18 cellular contexts compared by ENCODE assay signal in the genomic region with DNA sequence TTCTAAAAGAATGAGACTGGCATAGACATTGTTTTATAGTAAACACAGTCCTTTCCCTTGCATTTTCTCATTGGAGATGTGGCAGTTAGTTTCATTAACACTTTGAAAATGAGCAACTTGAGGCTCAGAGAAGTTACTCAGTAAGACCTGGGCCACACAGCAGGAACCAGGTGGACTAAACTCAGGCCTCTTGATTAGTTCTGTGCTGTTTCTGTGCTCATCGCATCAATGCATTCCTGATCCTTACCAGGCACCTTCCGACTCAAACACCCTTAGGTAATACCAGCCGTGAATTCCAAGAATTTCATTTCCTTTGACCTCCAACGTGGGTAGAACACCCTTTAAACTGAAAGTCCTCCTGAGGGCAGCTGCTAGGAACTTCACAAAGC.
A peak's percentile ranks its signal among the peaks of the same experiment; 100 is the strongest.
DNase-seq lines count a peak whose midpoint lies in the region; ATAC-seq and TF ChIP-seq lines count a peak whose summit lies in the region.
"Had no signal": no experiment of that assay in that cellular context is flagged by ENCODE, and none has a peak within 500 bp of the region (broad histone marks: within the 10 kb centered on the region; RNA-seq: fewer than 3 reads in every experiment).

No MANE protein-coding gene starts in this region.

- H3F3A ChIP-seq in GM23338 (replicated peaks; ENCODE audit: low read depth): no peaks in the 10 kb centered on the region

- no peak for ATAC-seq in activated T-cell treated with anti-CD3 and anti-CD28 coated beads, Interleukin-2, amount 50 U/mL, for 72 hours (replicated peaks in 1 of 2)
- no peak for ATAC-seq in GM23338

- H3K4me1 Mint-ChIP-seq in activated T-cell treated with anti-CD3 and anti-CD28 coated beads, Interleukin-2, amount 50 U/mL, for 72 hours (ENCODE audit: low read depth): peaks cover 30% of the 10 kb centered on the region
- H3K4me1 Mint-ChIP-seq in GM23338 (peaks cover 5% of the 10 kb centered on the region), neural crest cell (no peaks in the 10 kb centered on the region)

- WGBS in adrenal gland, 4 donors: 90 to 93% (median 91%) methylated on average over 4 of the region's 4 CpGs

- TF ChIP-seq CTCF in GM23338 (conservative IDR thresholded peaks at IDR 0.05; ENCODE audit: low read depth in 2 of 2) (no peak), adrenal gland (IDR thresholded peaks at IDR 0.05) (no peak), neural crest cell (conservative IDR thresholded peaks at IDR 0.05) (no peak)

- H3K9me3 ChIP-seq in adrenal gland (replicated peaks in 1 of 3): peaks cover 0 to 4% (median 0%) of the 10 kb centered on the region in 3 donors
- H3K9me3 ChIP-seq: SJSA1, upper lobe of left lung had no signal

- no peaks in the 10 kb centered on the region; the same call in 1 of the 2 replicates for H3K9me2 ChIP-seq in GM23338 (ENCODE audit: insufficient read depth)

- H3K4me2 ChIP-seq in GM23338: no peak overlapping the region

- no peak for TF ChIP-seq POLR2A in adrenal gland (IDR thresholded peaks at IDR 0.05)

- peak overlapping the region; percentile 97 for H3K27ac Mint-ChIP-seq in activated T-cell treated with anti-CD3 and anti-CD28 coated beads, Interleukin-2, amount 50 U/mL, for 72 hours
- H3K27ac Mint-ChIP-seq in GM23338: no peak overlapping the region
- H3K27ac Mint-ChIP-seq in neural crest cell (ENCODE audit: unreplicated experiment): peak overlapping the region; percentile 12

- peaks cover 0 to 2% of the 10 kb centered on the region in 2 donors for H3K9me3 Mint-ChIP-seq in activated T-cell treated with anti-CD3 and anti-CD28 coated beads, Interleukin-2, amount 50 U/mL, for 72 hours
- H3K9me3 Mint-ChIP-seq in GM23338: no peaks in the 10 kb centered on the region
- H3K9me3 Mint-ChIP-seq in neural crest cell: no peaks in the 10 kb centered on the region

- no peak for DNase-seq in activated T-cell treated with anti-CD3 and anti-CD28 coated beads, Interleukin-2, amount 50 U/mL, for 72 hours
- no peak for DNase-seq in activated T-cell treated with anti-CD3 and anti-CD28 coated beads, Interleukin-2, amount 50 U/mL, for 1 hour
- peak; percentile 40 for DNase-seq in GM23338 (ENCODE audit: low spot score)
- DNase-seq in adrenal gland: no peak
- no peak for DNase-seq in neural crest cell (ENCODE audit: low read depth, low spot score)
- DNase-seq in NCI-H526 (lab: John Stamatoyannopoulos, UW): no peak
- no peak for DNase-seq in stimulated activated naive CD4-positive, alpha-beta T cell treated with Interleukin-2 at 50 U/mL for 16 hours (lab: John Stamatoyannopoulos, UW)
- no peak for DNase-seq in stimulated activated CD4-positive, alpha-beta T cell treated with anti-CD3 and anti-CD28 coated beads, Interleukin-2, amount 100 ng/mL, for 24 hours
- DNase-seq: ACHN, amniotic stem cell, foreskin melanocyte, GOT3, mesenchymal stem cell, NCI-H146, NCI-H2227 treated with DMSO at 0.1 percent for 48 hours, nucleus accumbens, upper lobe of left lung had no signal

- H3K27me3 ChIP-seq in GM23338 (ENCODE audit: insufficient read depth) (no peaks in the 10 kb centered on the region), adrenal gland (no peaks in the 10 kb centered on the region)
- H3K27me3 ChIP-seq: SJSA1, upper lobe of left lung had no signal

- H3K36me3 ChIP-seq in GM23338 (ENCODE audit: insufficient read depth): no peaks in the 10 kb centered on the region
- peaks cover 0 to 17% of the 10 kb centered on the region in 2 donors for H3K36me3 ChIP-seq in adrenal gland (replicated peaks in 1 of 2)

- H2AFZ ChIP-seq in GM23338: no peak overlapping the region

- H3K36me3 Mint-ChIP-seq in activated T-cell treated with anti-CD3 and anti-CD28 coated beads, Interleukin-2, amount 50 U/mL, for 72 hours (ENCODE audit: insufficient read depth in 2 of 2): peaks cover 5 to 13% of the 10 kb centered on the region in 2 donors
- no peaks in the 10 kb centered on the region for H3K36me3 Mint-ChIP-seq in GM23338 (ENCODE audit: low read depth)
- peaks cover 6% of the 10 kb centered on the region for H3K36me3 Mint-ChIP-seq in neural crest cell (ENCODE audit: low read depth)

- H3K27ac ChIP-seq in GM23338 (ENCODE audit: low read depth) (no peak overlapping the region), adrenal gland (peak overlapping the region in 3 of 5 donors; percentile 71 to 80 (median 75))
- H3K27ac ChIP-seq: SJSA1 had no signal

- H4K20me1 ChIP-seq in GM23338 (replicated peaks; ENCODE audit: insufficient read depth): no peaks in the 10 kb centered on the region

- H3K79me2 ChIP-seq in GM23338 (replicated peaks; ENCODE audit: insufficient read depth): no peaks in the 10 kb centered on the region

- H3K4me3 ChIP-seq in GM23338 (no peak overlapping the region), adrenal gland (no peak overlapping the region)
- H3K4me3 ChIP-seq: SJSA1, upper lobe of left lung had no signal

- intact Hi-C loops in adrenal gland (cut with DNase I): no loop called here

- no peaks in the 10 kb centered on the region for H3K27me3 Mint-ChIP-seq in activated T-cell treated with anti-CD3 and anti-CD28 coated beads, Interleukin-2, amount 50 U/mL, for 72 hours (ENCODE audit: low read depth)
- H3K27me3 Mint-ChIP-seq in GM23338 (ENCODE audit: insufficient read depth, low read depth, poor library complexity): no peaks in the 10 kb centered on the region
- no peaks in the 10 kb centered on the region for H3K27me3 Mint-ChIP-seq in neural crest cell (ENCODE audit: low read depth)

- peak overlapping the region; percentile 78 to 87 for H3K4me3 Mint-ChIP-seq in activated T-cell treated with anti-CD3 and anti-CD28 coated beads, Interleukin-2, amount 50 U/mL, for 72 hours
- H3K4me3 Mint-ChIP-seq in GM23338: no peak overlapping the region
- no peak overlapping the region for H3K4me3 Mint-ChIP-seq in neural crest cell

- H3K4me1 ChIP-seq in GM23338 (ENCODE audit: insufficient read depth): 0 out of 2 replicates have a peak, but pooled peaks cover 3% of the 10 kb centered on the region
- peaks cover 7 to 16% of the 10 kb centered on the region in 2 donors for H3K4me1 ChIP-seq in adrenal gland (replicated peaks in 1 of 2)
- H3K4me1 ChIP-seq: upper lobe of left lung had no signal

TF ChIP-seq in GM23338, 12 proteins besides CTCF, POLR2A, EP300 and RAD21 (continues in another document):
- TF ChIP-seq JUNB (IDR thresholded peaks at IDR 0.05; ENCODE audit: unreplicated experiment) (no peak), POLR2AphosphoS5 (IDR thresholded peaks at IDR 0.05; ENCODE audit: low read depth) (no peak), EZH2phosphoT487 (IDR thresholded peaks at IDR 0.05; ENCODE audit: unreplicated experiment) (no peak), STAT1 (IDR thresholded peaks at IDR 0.05; ENCODE audit: unreplicated experiment) (no peak), NANOG (IDR thresholded peaks at IDR 0.05; ENCODE audit: borderline replicate concordance) (no peak), ZNF114 (CRISPR knock-in tag; IDR thresholded peaks at IDR 0.05) (no peak)
- TF ChIP-seq, protein P1, sequence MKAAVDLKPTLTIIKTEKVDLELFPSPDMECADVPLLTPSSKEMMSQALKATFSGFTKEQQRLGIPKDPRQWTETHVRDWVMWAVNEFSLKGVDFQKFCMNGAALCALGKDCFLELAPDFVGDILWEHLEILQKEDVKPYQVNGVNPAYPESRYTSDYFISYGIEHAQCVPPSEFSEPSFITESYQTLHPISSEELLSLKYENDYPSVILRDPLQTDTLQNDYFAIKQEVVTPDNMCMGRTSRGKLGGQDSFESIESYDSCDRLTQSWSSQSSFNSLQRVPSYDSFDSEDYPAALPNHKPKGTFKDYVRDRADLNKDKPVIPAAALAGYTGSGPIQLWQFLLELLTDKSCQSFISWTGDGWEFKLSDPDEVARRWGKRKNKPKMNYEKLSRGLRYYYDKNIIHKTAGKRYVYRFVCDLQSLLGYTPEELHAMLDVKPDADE (IDR thresholded peaks at IDR 0.05): no peak
- TF ChIP-seq, protein P2, sequence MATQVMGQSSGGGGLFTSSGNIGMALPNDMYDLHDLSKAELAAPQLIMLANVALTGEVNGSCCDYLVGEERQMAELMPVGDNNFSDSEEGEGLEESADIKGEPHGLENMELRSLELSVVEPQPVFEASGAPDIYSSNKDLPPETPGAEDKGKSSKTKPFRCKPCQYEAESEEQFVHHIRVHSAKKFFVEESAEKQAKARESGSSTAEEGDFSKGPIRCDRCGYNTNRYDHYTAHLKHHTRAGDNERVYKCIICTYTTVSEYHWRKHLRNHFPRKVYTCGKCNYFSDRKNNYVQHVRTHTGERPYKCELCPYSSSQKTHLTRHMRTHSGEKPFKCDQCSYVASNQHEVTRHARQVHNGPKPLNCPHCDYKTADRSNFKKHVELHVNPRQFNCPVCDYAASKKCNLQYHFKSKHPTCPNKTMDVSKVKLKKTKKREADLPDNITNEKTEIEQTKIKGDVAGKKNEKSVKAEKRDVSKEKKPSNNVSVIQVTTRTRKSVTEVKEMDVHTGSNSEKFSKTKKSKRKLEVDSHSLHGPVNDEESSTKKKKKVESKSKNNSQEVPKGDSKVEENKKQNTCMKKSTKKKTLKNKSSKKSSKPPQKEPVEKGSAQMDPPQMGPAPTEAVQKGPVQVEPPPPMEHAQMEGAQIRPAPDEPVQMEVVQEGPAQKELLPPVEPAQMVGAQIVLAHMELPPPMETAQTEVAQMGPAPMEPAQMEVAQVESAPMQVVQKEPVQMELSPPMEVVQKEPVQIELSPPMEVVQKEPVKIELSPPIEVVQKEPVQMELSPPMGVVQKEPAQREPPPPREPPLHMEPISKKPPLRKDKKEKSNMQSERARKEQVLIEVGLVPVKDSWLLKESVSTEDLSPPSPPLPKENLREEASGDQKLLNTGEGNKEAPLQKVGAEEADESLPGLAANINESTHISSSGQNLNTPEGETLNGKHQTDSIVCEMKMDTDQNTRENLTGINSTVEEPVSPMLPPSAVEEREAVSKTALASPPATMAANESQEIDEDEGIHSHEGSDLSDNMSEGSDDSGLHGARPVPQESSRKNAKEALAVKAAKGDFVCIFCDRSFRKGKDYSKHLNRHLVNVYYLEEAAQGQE (IDR thresholded peaks at IDR 0.05; ENCODE audit: unreplicated experiment): no peak

Comparison
In these comparisons a context has a peak if more than half of its experiments do, and no peak if none do; other contexts are left out.
1. H3K4me3 Mint-ChIP-seq: peak in activated T-cell treated with anti-CD3 and anti-CD28 coated beads, Interleukin-2, amount 50 U/mL, for 72 hours (2 of 2); none in GM23338 (single experiment) and neural crest cell (single experiment).